Comparison of ENCODE assay signal across 17 cellular contexts in the genomic region with DNA sequence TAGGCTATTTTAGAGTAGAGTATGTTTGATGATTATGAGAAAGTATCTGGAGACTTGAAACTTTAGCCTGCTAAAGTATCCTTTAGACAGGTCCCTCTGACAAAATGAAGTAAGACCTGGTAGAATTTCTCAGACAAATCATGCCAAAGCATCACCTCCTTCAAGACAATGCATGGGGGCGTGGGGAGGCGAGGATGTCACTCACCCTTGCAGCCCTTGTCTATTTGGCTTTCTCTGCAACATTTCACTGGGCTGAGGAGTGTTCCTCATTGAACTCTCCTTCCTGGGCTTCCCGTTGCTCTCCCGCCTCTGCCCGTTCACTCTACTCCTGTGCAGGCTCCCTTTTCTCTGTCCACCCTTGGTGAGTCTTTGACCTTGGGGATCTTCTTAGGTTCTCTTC.
DNase-seq lines count a peak whose midpoint lies in the region; TF ChIP-seq lines count a peak whose summit lies in the region.
"Had no signal": no experiment of that assay in that cellular context is flagged by ENCODE, and none has a peak within 500 bp of the region (broad histone marks: within the 10 kb centered on the region; RNA-seq: fewer than 3 reads in every experiment).

No MANE protein-coding gene starts in this region.

- TF ChIP-seq CTCF in CD14-positive monocyte (IDR thresholded peaks at IDR 0.05), result no peak
- no peak for TF ChIP-seq CTCF in neutrophil (IDR thresholded peaks at IDR 0.05)
- TF ChIP-seq CTCF in vagina (IDR thresholded peaks at IDR 0.05), result no peak
- no peak for TF ChIP-seq CTCF in esophagus squamous epithelium (IDR thresholded peaks at IDR 0.05)

- peaks cover 87% of the 10 kb centered on the region for H3K4me1 Mint-ChIP-seq in CD14-positive monocyte
- peaks cover 57% of the 10 kb centered on the region for H3K4me1 Mint-ChIP-seq in dendritic cell treated with granulocyte-macrophage colony-stimulating factor and Interleukin-4, amounts not matched to agents 40 ng/mL and 50 ng/mL, for 4 days (ENCODE audit: low read depth)
- H3K4me1 Mint-ChIP-seq in activated naive CD8-positive, alpha-beta T cell treated with anti-CD3 and anti-CD28 coated beads for 36 hours, result peaks cover 6% of the 10 kb centered on the region

- intact Hi-C loops in CD14-positive monocyte (cut with micrococcal nuclease), result no loop called here
- intact Hi-C loops in dendritic cell treated with granulocyte-macrophage colony-stimulating factor and Interleukin-4, amounts not matched to agents 40 ng/mL and 50 ng/mL, for 4 days (cut with micrococcal nuclease), result no loop called here
- intact Hi-C loops in vagina (cut with DNase I), result no loop called here
- intact Hi-C loops in esophagus squamous epithelium (cut with DNase I), result no loop called here

- no peaks in the 10 kb centered on the region for H3K9me3 ChIP-seq in neutrophil
- H3K9me3 ChIP-seq in vagina, result no peaks in the 10 kb centered on the region
- no peaks in the 10 kb centered on the region for H3K9me3 ChIP-seq in esophagus squamous epithelium
- H3K9me3 ChIP-seq: BE2C, Caco-2 had no signal

- H3K27ac Mint-ChIP-seq in CD14-positive monocyte, result peak overlapping the region; percentile 93 to 99 (median 97)
- peak overlapping the region; percentile 6 for H3K27ac Mint-ChIP-seq in dendritic cell treated with granulocyte-macrophage colony-stimulating factor and Interleukin-4, amounts not matched to agents 40 ng/mL and 50 ng/mL, for 4 days
- H3K27ac Mint-ChIP-seq in activated naive CD8-positive, alpha-beta T cell treated with anti-CD3 and anti-CD28 coated beads for 36 hours, result no peak overlapping the region
- H3K27ac Mint-ChIP-seq: CD4-positive, alpha-beta T cell; GM23338 had no signal

- DNase-seq in CD14-positive monocyte (ENCODE audit: low spot score) (no peak), vagina (ENCODE audit: extremely low spot score in 2 of 2) (no peak), esophagus squamous epithelium (lab: John Stamatoyannopoulos, UW) (no peak), T1000 (lab: John Stamatoyannopoulos, UW) (no peak)
- DNase-seq in activated naive CD8-positive, alpha-beta T cell treated with anti-CD3 and anti-CD28 coated beads for 36 hours, result no peak
- DNase-seq: ACHN; BE2C; C1 segment of cervical spinal cord; Caco-2; CD4-positive, alpha-beta T cell; DMS79; GDM1; HCEC 1CT; IMR-90 had no signal

- H3K27me3 ChIP-seq in neutrophil (no peaks in the 10 kb centered on the region), vagina (no peaks in the 10 kb centered on the region), esophagus squamous epithelium (no peaks in the 10 kb centered on the region)
- H3K27me3 ChIP-seq: BE2C had no signal

- peaks cover 0 to 5% (median 0%) of the 10 kb centered on the region in 3 donors for H3K27me3 Mint-ChIP-seq in CD14-positive monocyte (ENCODE audit: low read depth in 3 of 3)
- no peaks in the 10 kb centered on the region for H3K27me3 Mint-ChIP-seq in dendritic cell treated with granulocyte-macrophage colony-stimulating factor and Interleukin-4, amounts not matched to agents 40 ng/mL and 50 ng/mL, for 4 days
- peaks cover 4% of the 10 kb centered on the region for H3K27me3 Mint-ChIP-seq in activated naive CD8-positive, alpha-beta T cell treated with anti-CD3 and anti-CD28 coated beads for 36 hours
- H3K27me3 Mint-ChIP-seq: CD4-positive, alpha-beta T cell had no signal

- H3K4me3 ChIP-seq in neutrophil (ENCODE audit: low read depth in 1 of 2, low read length in 1 of 2), result peak overlapping the region; percentile 40 to 47
- no peak overlapping the region for H3K4me3 ChIP-seq in vagina
- no peak overlapping the region for H3K4me3 ChIP-seq in esophagus squamous epithelium
- H3K4me3 ChIP-seq: GM23338 had no signal

- peak overlapping the region in 1 of 2 donors; percentile 67 for H3K4me3 Mint-ChIP-seq in CD14-positive monocyte
- no peak overlapping the region for H3K4me3 Mint-ChIP-seq in dendritic cell treated with granulocyte-macrophage colony-stimulating factor and Interleukin-4, amounts not matched to agents 40 ng/mL and 50 ng/mL, for 4 days
- H3K4me3 Mint-ChIP-seq in activated naive CD8-positive, alpha-beta T cell treated with anti-CD3 and anti-CD28 coated beads for 36 hours, result no peak overlapping the region
- H3K4me3 Mint-ChIP-seq: CD4-positive, alpha-beta T cell; GM23338 had no signal

- H3K27ac ChIP-seq in neutrophil (peak overlapping the region; percentile 92), vagina (peak overlapping the region; percentile 45), esophagus squamous epithelium (no peak overlapping the region)

- whole genome bisulfite sequencing in esophagus squamous epithelium, 2 donors, result 75% methylated on average over 5 of the region's 5 CpGs

- peaks cover 2 to 7% of the 10 kb centered on the region in 2 donors for H3K36me3 Mint-ChIP-seq in CD14-positive monocyte
- H3K36me3 Mint-ChIP-seq in dendritic cell treated with granulocyte-macrophage colony-stimulating factor and Interleukin-4, amounts not matched to agents 40 ng/mL and 50 ng/mL, for 4 days (ENCODE audit: low read depth), result no peaks in the 10 kb centered on the region
- no peaks in the 10 kb centered on the region for H3K36me3 Mint-ChIP-seq in activated naive CD8-positive, alpha-beta T cell treated with anti-CD3 and anti-CD28 coated beads for 36 hours

- peaks cover 0 to 2% (median 0%) of the 10 kb centered on the region in 7 donors for H3K9me3 Mint-ChIP-seq in CD14-positive monocyte
- no peaks in the 10 kb centered on the region for H3K9me3 Mint-ChIP-seq in dendritic cell treated with granulocyte-macrophage colony-stimulating factor and Interleukin-4, amounts not matched to agents 40 ng/mL and 50 ng/mL, for 4 days
- H3K9me3 Mint-ChIP-seq in activated naive CD8-positive, alpha-beta T cell treated with anti-CD3 and anti-CD28 coated beads for 36 hours, result no peaks in the 10 kb centered on the region
- H3K9me3 Mint-ChIP-seq: CD4-positive, alpha-beta T cell; GM23338 had no signal

- H3K4me1 ChIP-seq in neutrophil (ENCODE audit: control insufficient read depth in 1 of 2, insufficient read depth in 1 of 2, low read depth in 1 of 2, low read length in 1 of 2) (peaks cover 95 to 97% of the 10 kb centered on the region in 2 experiments), vagina (peaks cover 72% of the 10 kb centered on the region), esophagus squamous epithelium (peaks cover 0 to 21% (median 0%) of the 10 kb centered on the region in 3 donors)
- H3K4me1 ChIP-seq: Caco-2 had no signal

- TF ChIP-seq POLR2A in vagina (IDR thresholded peaks at IDR 0.05) (no peak), esophagus squamous epithelium (IDR thresholded peaks at IDR 0.05) (no peak)

- no peaks in the 10 kb centered on the region for H3K36me3 ChIP-seq in neutrophil
- no peaks in the 10 kb centered on the region for H3K36me3 ChIP-seq in vagina
- no peaks in the 10 kb centered on the region for H3K36me3 ChIP-seq in esophagus squamous epithelium
- H3K36me3 ChIP-seq: BE2C had no signal

Comparison
In these comparisons a context has a peak if more than half of its experiments do, and no peak if none do; other contexts are left out.
1. H3K27ac ChIP-seq: peak in neutrophil (single experiment) and vagina (single experiment); none in esophagus squamous epithelium (0 of 4).
2. H3K4me3 ChIP-seq: peak in neutrophil (2 of 2); none in vagina (0 of 2) and esophagus squamous epithelium (0 of 4).